In the genomic region with DNA sequence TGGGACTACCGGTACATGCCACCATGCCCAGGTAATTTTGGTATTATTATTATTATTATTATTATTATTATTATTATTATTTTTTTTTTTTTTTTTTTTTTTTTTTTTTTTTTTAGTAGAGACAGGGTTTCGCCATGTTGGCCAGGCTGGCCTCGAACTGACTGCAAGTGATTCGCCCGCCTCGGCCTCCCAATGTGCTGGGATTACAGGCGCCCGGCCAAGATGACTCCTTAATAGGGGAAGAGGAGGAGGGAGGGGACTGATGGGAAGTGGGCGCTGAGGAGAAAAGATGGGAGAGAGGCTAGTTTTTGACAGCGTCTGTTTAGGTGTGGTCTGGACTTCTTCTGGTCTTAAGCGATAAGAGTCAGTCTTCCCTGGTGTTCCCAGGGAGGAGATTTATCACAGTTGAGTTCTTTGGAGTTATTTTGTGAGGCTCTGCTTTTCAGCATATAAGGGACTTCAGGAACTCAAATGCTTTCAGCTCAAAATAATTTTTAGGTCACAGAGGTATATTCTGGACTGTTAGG, we compare ENCODE assay signal across 20 cellular contexts. TPM values are rescaled to one million over a fixed set of nuclear protein-coding genes. Genes with fewer than 3 reads are reported as not detected.
DNase-seq lines count a peak whose midpoint lies in the region; ATAC-seq, FAIRE-seq and TF ChIP-seq lines count a peak whose summit lies in the region.
"Had no signal": no experiment of that assay in that cellular context is flagged by ENCODE, and none has a peak within 500 bp of the region (broad histone marks: within the 10 kb centered on the region; RNA-seq: fewer than 3 reads in every experiment).

No MANE protein-coding gene starts in this region.

- peaks cover 76% of the 10 kb centered on the region for H3K36me3 Mint-ChIP-seq in stimulated activated effector memory CD8-positive, alpha-beta T cell treated with anti-CD3 and anti-CD28 coated beads, Interleukin-12 subunit alpha, Interleukin-12 subunit beta, amount 100 ng/mL, for 72 hours
- peaks cover 26% of the 10 kb centered on the region for H3K36me3 Mint-ChIP-seq in activated naive CD4-positive, alpha-beta T cell treated with anti-CD3 and anti-CD28 coated beads for 36 hours (ENCODE audit: low read depth)

- CTCF ChIA-PET in K562 (lab: Yijun Ruan, JAX; ENCODE audit: low intra/inter-chr PET ratio): no interaction called here
- CTCF ChIA-PET in activated naive CD4-positive, alpha-beta T cell treated with anti-CD3 and anti-CD28 coated beads for 36 hours (lab: Charles Lee): no interaction called here

- H3K4me1 Mint-ChIP-seq in stimulated activated effector memory CD8-positive, alpha-beta T cell treated with anti-CD3 and anti-CD28 coated beads, Interleukin-12 subunit alpha, Interleukin-12 subunit beta, amount 100 ng/mL, for 72 hours: peaks cover 42% of the 10 kb centered on the region
- H3K4me1 Mint-ChIP-seq in activated naive CD4-positive, alpha-beta T cell treated with anti-CD3 and anti-CD28 coated beads for 36 hours (ENCODE audit: low read depth): peaks cover 48% of the 10 kb centered on the region

- no peaks in the 10 kb centered on the region for H3K27me3 Mint-ChIP-seq in activated naive CD4-positive, alpha-beta T cell treated with anti-CD3 and anti-CD28 coated beads for 36 hours (ENCODE audit: low read depth)
- H3K27me3 Mint-ChIP-seq: CD4-positive, alpha-beta memory T cell had no signal

- peak overlapping the region; percentile 75 for H3K27ac Mint-ChIP-seq in stimulated activated effector memory CD8-positive, alpha-beta T cell treated with anti-CD3 and anti-CD28 coated beads, Interleukin-12 subunit alpha, Interleukin-12 subunit beta, amount 100 ng/mL, for 72 hours
- no peak overlapping the region for H3K27ac Mint-ChIP-seq in activated naive CD4-positive, alpha-beta T cell treated with anti-CD3 and anti-CD28 coated beads for 36 hours

- H2AFZ ChIP-seq in OCI-LY3 (ENCODE audit: low read depth, low read length) (no peak overlapping the region), K562 (ENCODE audit: low read depth, low read length) (no peak overlapping the region)
- H2AFZ ChIP-seq: PC-9 had no signal

- no peak for TF ChIP-seq POLR2A in K562 (conservative IDR thresholded peaks at IDR 0.05)

- peaks cover 35% of the 10 kb centered on the region for H3F3A ChIP-seq in DOHH2 (ENCODE audit: control insufficient read depth, insufficient read depth)

- H4K20me1 ChIP-seq in DOHH2 (ENCODE audit: control insufficient read depth, insufficient read depth, low read depth, low read length): no peaks in the 10 kb centered on the region
- no peaks in the 10 kb centered on the region for H4K20me1 ChIP-seq in OCI-LY3 (ENCODE audit: insufficient read depth, low read length)
- H4K20me1 ChIP-seq in K562 (replicated peaks; ENCODE audit: control insufficient read depth, insufficient read depth, low read length): no peaks in the 10 kb centered on the region

- in situ Hi-C loops in K562 (cut with MboI): no loop called here

- no peaks in the 10 kb centered on the region for H3K9me1 ChIP-seq in K562 (ENCODE audit: control insufficient read depth, insufficient read depth, low read length)

- peak; percentile 81 for FAIRE-seq in K562 (lab: Jason Lieb, UNC)
- FAIRE-seq: GM12878, H1, HepG2 had no signal

- POLR2A ChIA-PET in K562 (lab: Yijun Ruan, JAX): interaction anchor here (0.6 kb wide), 1 partner anchor 812 kb away, joined by 3 read pairs; no protein-coding TSS in a partner anchor

- peak overlapping the region; percentile 75 for H3K27ac ChIP-seq in DOHH2 (ENCODE audit: low read depth, low read length)
- H3K27ac ChIP-seq in OCI-LY3 (ENCODE audit: low read length): peak overlapping the region; percentile 100
- H3K27ac ChIP-seq in K562 (ENCODE audit: extremely low read depth, low read depth, low read length): peak overlapping the region; percentile 22; the same call in 2 of the 3 replicates
- H3K27ac ChIP-seq: KMS-11, PC-9 had no signal

- H3K9me2 ChIP-seq in DOHH2 (replicated peaks; ENCODE audit: control insufficient read depth, low read length): no peaks in the 10 kb centered on the region

- no TSS peak for BruUV-seq in K562 (replicated peaks; lab: Mats Ljungman, UMichigan)

- H3K4me1 ChIP-seq in DOHH2 (ENCODE audit: control insufficient read depth, low read length) (peaks cover 81% of the 10 kb centered on the region), OCI-LY3 (ENCODE audit: low read length) (peaks cover 61% of the 10 kb centered on the region), K562 (replicated peaks in 1 of 2; ENCODE audit: control insufficient read depth in 2 of 2, insufficient read depth in 2 of 2, low read length in 2 of 2) (peaks cover 16 to 31% of the 10 kb centered on the region in 2 experiments; a peak in 4 of 5 replicates)

- H3K9me3 Mint-ChIP-seq in stimulated activated effector memory CD8-positive, alpha-beta T cell treated with anti-CD3 and anti-CD28 coated beads, Interleukin-12 subunit alpha, Interleukin-12 subunit beta, amount 100 ng/mL, for 72 hours: no peaks in the 10 kb centered on the region
- no peaks in the 10 kb centered on the region for H3K9me3 Mint-ChIP-seq in activated naive CD4-positive, alpha-beta T cell treated with anti-CD3 and anti-CD28 coated beads for 36 hours
- H3K9me3 Mint-ChIP-seq: CD4-positive, alpha-beta memory T cell had no signal

- H3K27me3 ChIP-seq in DOHH2 (ENCODE audit: control insufficient read depth, low read length): no peaks in the 10 kb centered on the region
- H3K27me3 ChIP-seq in OCI-LY3 (ENCODE audit: low read depth, low read length): no peaks in the 10 kb centered on the region
- no peaks in the 10 kb centered on the region for H3K27me3 ChIP-seq in K562 (ENCODE audit: control insufficient read depth in 2 of 2, insufficient read depth in 2 of 2, low read length in 2 of 2)
- H3K27me3 ChIP-seq: MG63 had no signal

- peak overlapping the region; percentile 14; the same call in 1 of the 2 replicates for H3K4me2 ChIP-seq in DOHH2 (ENCODE audit: low read length)
- peak overlapping the region; percentile 37 for H3K4me2 ChIP-seq in OCI-LY3 (ENCODE audit: low read length)
- H3K4me2 ChIP-seq in K562 (ENCODE audit: insufficient read depth, low read length): no peak overlapping the region
- H3K4me2 ChIP-seq: KMS-11, PC-9 had no signal

- no peak overlapping the region for H3K4me3 Mint-ChIP-seq in stimulated activated effector memory CD8-positive, alpha-beta T cell treated with anti-CD3 and anti-CD28 coated beads, Interleukin-12 subunit alpha, Interleukin-12 subunit beta, amount 100 ng/mL, for 72 hours
- no peak overlapping the region for H3K4me3 Mint-ChIP-seq in activated naive CD4-positive, alpha-beta T cell treated with anti-CD3 and anti-CD28 coated beads for 36 hours
- H3K4me3 Mint-ChIP-seq: CD4-positive, alpha-beta memory T cell had no signal

- H3K9me3 ChIP-seq in DOHH2 (ENCODE audit: control insufficient read depth, insufficient read depth, low read length) (no peaks in the 10 kb centered on the region), OCI-LY3 (ENCODE audit: insufficient read depth, low read length) (no peaks in the 10 kb centered on the region), K562 (replicated peaks; ENCODE audit: control insufficient read depth, insufficient read depth, low read depth, low read length) (no peaks in the 10 kb centered on the region)
- H3K9me3 ChIP-seq: MG63 had no signal

- no peak for TF ChIP-seq CTCF in DOHH2 (IDR thresholded peaks at IDR 0.05; ENCODE audit: low read depth, low read length, poor library complexity, severe bottlenecking)
- no peak for TF ChIP-seq CTCF in OCI-LY3 (IDR thresholded peaks at IDR 0.05; ENCODE audit: low read depth, low read length)
- TF ChIP-seq CTCF in K562 (IDR thresholded peaks at IDR 0.05 in 2 of 3, conservative IDR thresholded peaks at IDR 0.05 in 1 of 3; ENCODE audit: insufficient read depth in 2 of 3, low read depth in 1 of 3, low read length in 3 of 3): no peak

- 0 out of 2 replicates have a peak, but pooled peaks have one; percentile 22 for TF ChIP-seq EP300 in K562 (IDR thresholded peaks at IDR 0.05; ENCODE audit: low read length)

- DNase-seq in K562 (ENCODE audit: extremely low read depth in 1 of 4, low spot score in 3 of 4) (peak; percentile 46 to 80 (median 72)), Right ventricle myocardium inferior (ENCODE audit: missing footprints) (no peak), SHP77 (lab: John Stamatoyannopoulos, UW) (no peak)
- DNase-seq in stimulated activated effector memory CD8-positive, alpha-beta T cell treated with anti-CD3 and anti-CD28 coated beads, Interleukin-12 subunit alpha, Interleukin-12 subunit beta, amount 100 ng/mL, for 72 hours (ENCODE audit: low spot score in 2 of 2): no peak
- no peak for DNase-seq in activated naive CD4-positive, alpha-beta T cell treated with anti-CD3 and anti-CD28 coated beads for 36 hours
- DNase-seq: ACHN; CD4-positive, alpha-beta memory T cell; DMS79 treated with DMSO at 0.1 percent for 48 hours; MG63; NCI-H1092; NCI-H2081 treated with DMSO at 0.1 percent for 48 hours; NCI-H510A; NCI-H82; PC-9 had no signal

- H3K4me3 ChIP-seq in DOHH2 (ENCODE audit: low read length): no peak overlapping the region
- peak overlapping the region; percentile 33; the same call in 1 of the 2 replicates for H3K4me3 ChIP-seq in OCI-LY3 (ENCODE audit: low read length)
- H3K4me3 ChIP-seq in K562: no peak overlapping the region
- H3K4me3 ChIP-seq: GM12878, MG63, PC-9 had no signal

- ATAC-seq in K562 (peak; percentile 47), Right ventricle myocardium inferior (no peak)
- ATAC-seq in stimulated activated effector memory CD8-positive, alpha-beta T cell treated with anti-CD3 and anti-CD28 coated beads, Interleukin-12 subunit alpha, Interleukin-12 subunit beta, amount 100 ng/mL, for 72 hours: no peak
- ATAC-seq: GM12878, HepG2 had no signal

- H3K36me3 ChIP-seq in DOHH2 (ENCODE audit: control insufficient read depth, low read length) (peaks cover 76% of the 10 kb centered on the region), OCI-LY3 (replicated peaks; ENCODE audit: low read depth, low read length) (peaks cover 9% of the 10 kb centered on the region), K562 (ENCODE audit: control insufficient read depth, insufficient read depth, low read length) (peaks cover 21% of the 10 kb centered on the region)
- H3K36me3 ChIP-seq: MG63 had no signal

- intact Hi-C loops in K562 (cut with micrococcal nuclease) (no loop called here), Right ventricle myocardium inferior (cut with DNase I) (no loop called here)
- intact Hi-C loops in activated naive CD4-positive, alpha-beta T cell treated with anti-CD3 and anti-CD28 coated beads for 36 hours (cut with micrococcal nuclease): no loop called here

- peak overlapping the region; percentile 51 for H3K9ac ChIP-seq in OCI-LY3 (ENCODE audit: low read length)
- H3K9ac ChIP-seq in K562 (ENCODE audit: insufficient read depth in 1 of 2, low read depth in 2 of 2, low read length in 2 of 2): no peak overlapping the region
- H3K9ac ChIP-seq: KMS-11 had no signal

- TF ChIP-seq RAD21 in K562 (CRISPR knock-in tag; conservative IDR thresholded peaks at IDR 0.05 in 1 of 2, IDR thresholded peaks at IDR 0.05 in 1 of 2): no peak

- H3K79me2 ChIP-seq in DOHH2 (ENCODE audit: control insufficient read depth, low read length) (peaks cover 51% of the 10 kb centered on the region), OCI-LY3 (ENCODE audit: low read length) (peaks cover 27% of the 10 kb centered on the region), K562 (ENCODE audit: control insufficient read depth, insufficient read depth, low read length) (peaks cover 5% of the 10 kb centered on the region; the same call in 2 of the 3 replicates)

- WGBS in K562 (ENCODE audit: insufficient coverage, low coverage, missing lambda C conversion rate): 20% methylated on average over 3 of the region's 11 CpGs

RNA-seq across cellular contexts. Expression of a gene that starts 34.4 kb away (rescaled TPM):
- total RNA-seq in K562 (2011; cell fraction: chromatin; rRNA removed; ENCODE audit: low replicate concordance): 0.51 TPM in 1 of 2 replicates, not detected in the other
- 0.17 and 0.39 TPM in 2 replicates for total RNA-seq in K562 (2011; cell fraction: nucleolus; rRNA removed)
- 0.37 and 0.46 TPM in 2 replicates for total RNA-seq in K562 (2011; cell fraction: nucleoplasm; rRNA removed)
- 0.09 TPM in 1 of 2 replicates, not detected in the other for total RNA-seq in K562 (2014; rRNA removed)
- not detected in 2 replicates for total RNA-seq in K562 (2014; rRNA removed; fragmentation: Illumina TruSeq; extraction: Trizol)
- total RNA-seq in K562 (2015; rRNA removed; fragmentation: Illumina TruSeq; extraction: Trizol): 0.04 TPM in 1 of 2 replicates, not detected in the other
- total RNA-seq in K562 (2021): not detected in 2 replicates
- 0.01 and 0.03 TPM in 2 replicates for polyA plus RNA-seq in K562 (2011; rRNA removed)
- 0.01 TPM in 1 of 2 replicates, not detected in the other for polyA plus RNA-seq in K562 (2011; cell fraction: cytosol; rRNA removed)
- 0.06 TPM in 2 replicates for polyA plus RNA-seq in K562 (2011; cell fraction: nucleus; rRNA removed)
- 0.04 and 0.07 TPM in 2 replicates for polyA plus RNA-seq in K562 (2012)
- 0.04 TPM in 1 of 2 replicates, not detected in the other for polyA plus RNA-seq in K562 (2014; fragmentation: Illumina TruSeq; extraction: Trizol)
- polyA plus RNA-seq in K562 (2014; fragmentation: Nextera tagmentation; extraction: Ambion mirVana): not detected
- 0.03 and 0.05 TPM in 2 replicates for polyA plus RNA-seq in K562 (2014; rRNA removed)
- not detected in 2 replicates for polyA minus RNA-seq in K562 (2011; rRNA and poly(A)+ RNA removed)
- polyA minus RNA-seq in K562 (2011; cell fraction: cytosol; rRNA and poly(A)+ RNA removed): not detected in 2 replicates
- polyA minus RNA-seq in K562 (2011; cell fraction: nucleus; rRNA and poly(A)+ RNA removed): 0.13 and 0.22 TPM in 2 replicates
- not detected for total RNA-seq in activated naive CD4-positive, alpha-beta T cell treated with anti-CD3 and anti-CD28 coated beads for 36 hours
- not detected for total RNA-seq in Right ventricle myocardium inferior
- total RNA-seq: CD4-positive, alpha-beta memory T cell; HepG2 had no signal

RNA-seq across cellular contexts. Expression of a gene that starts 59.6 kb away (rescaled TPM):
- total RNA-seq in K562 (2011; cell fraction: chromatin; rRNA removed; ENCODE audit: low replicate concordance): 52.7 and 76.0 TPM in 2 replicates
- 28.8 and 38.0 TPM in 2 replicates for total RNA-seq in K562 (2011; cell fraction: nucleolus; rRNA removed)
- total RNA-seq in K562 (2011; cell fraction: nucleoplasm; rRNA removed): 38.1 and 54.2 TPM in 2 replicates
- total RNA-seq in K562 (2014; rRNA removed) (40.0 and 47.8 TPM in 2 replicates), K562 (2014; rRNA removed; fragmentation: Illumina TruSeq; extraction: Trizol) (41.6 and 50.4 TPM in 2 replicates), K562 (2015; rRNA removed; fragmentation: Illumina TruSeq; extraction: Trizol) (33.1 and 34.1 TPM in 2 replicates), K562 (2021) (32.8 TPM in 2 replicates), Right ventricle myocardium inferior (15.9 TPM)
- polyA plus RNA-seq in K562 (2011; rRNA removed) (43.4 and 56.7 TPM in 2 replicates), K562 (2014; fragmentation: Illumina TruSeq; extraction: Trizol) (39.2 and 42.1 TPM in 2 replicates), K562 (2014; fragmentation: Nextera tagmentation; extraction: Ambion mirVana) (10 to 100 TPM; 15.5 to 23.1 TPM), K562 (2014; rRNA removed) (35.7 and 40.5 TPM in 2 replicates)
- polyA plus RNA-seq in K562 (2011; cell fraction: cytosol; rRNA removed): 15.9 and 21.6 TPM in 2 replicates
- 17.0 and 20.4 TPM in 2 replicates for polyA plus RNA-seq in K562 (2011; cell fraction: nucleus; rRNA removed)
- 27.9 and 42.2 TPM in 2 replicates for polyA plus RNA-seq in K562 (2012)
- polyA minus RNA-seq in K562 (2011; rRNA and poly(A)+ RNA removed): 52.4 and 54.5 TPM in 2 replicates
- 22.2 and 29.2 TPM in 2 replicates for polyA minus RNA-seq in K562 (2011; cell fraction: cytosol; rRNA and poly(A)+ RNA removed)
- 23.8 and 30.8 TPM in 2 replicates for polyA minus RNA-seq in K562 (2011; cell fraction: nucleus; rRNA and poly(A)+ RNA removed)
- 10 to 100 TPM; 31.1 to 33.7 TPM for total RNA-seq in activated naive CD4-positive, alpha-beta T cell treated with anti-CD3 and anti-CD28 coated beads for 36 hours

Comparison
In these comparisons a context has a peak if more than half of its experiments do, and no peak if none do; other contexts are left out.
1. H3K27ac ChIP-seq: peak in every context shown above with its lines; median percentile 100 in OCI-LY3; 75 in DOHH2; 22 in K562.
2. DNase-seq: peak in K562 (4 of 4); none in stimulated activated effector memory CD8-positive, alpha-beta T cell treated with anti-CD3 and anti-CD28 coated beads, Interleukin-12 subunit alpha, Interleukin-12 subunit beta, amount 100 ng/mL, for 72 hours (0 of 2), activated naive CD4-positive, alpha-beta T cell treated with anti-CD3 and anti-CD28 coated beads for 36 hours (single experiment), Right ventricle myocardium inferior (single experiment) and SHP77 (0 of 2).